Comparison of ENCODE assay signal across 1 cellular context in the genomic region with DNA sequence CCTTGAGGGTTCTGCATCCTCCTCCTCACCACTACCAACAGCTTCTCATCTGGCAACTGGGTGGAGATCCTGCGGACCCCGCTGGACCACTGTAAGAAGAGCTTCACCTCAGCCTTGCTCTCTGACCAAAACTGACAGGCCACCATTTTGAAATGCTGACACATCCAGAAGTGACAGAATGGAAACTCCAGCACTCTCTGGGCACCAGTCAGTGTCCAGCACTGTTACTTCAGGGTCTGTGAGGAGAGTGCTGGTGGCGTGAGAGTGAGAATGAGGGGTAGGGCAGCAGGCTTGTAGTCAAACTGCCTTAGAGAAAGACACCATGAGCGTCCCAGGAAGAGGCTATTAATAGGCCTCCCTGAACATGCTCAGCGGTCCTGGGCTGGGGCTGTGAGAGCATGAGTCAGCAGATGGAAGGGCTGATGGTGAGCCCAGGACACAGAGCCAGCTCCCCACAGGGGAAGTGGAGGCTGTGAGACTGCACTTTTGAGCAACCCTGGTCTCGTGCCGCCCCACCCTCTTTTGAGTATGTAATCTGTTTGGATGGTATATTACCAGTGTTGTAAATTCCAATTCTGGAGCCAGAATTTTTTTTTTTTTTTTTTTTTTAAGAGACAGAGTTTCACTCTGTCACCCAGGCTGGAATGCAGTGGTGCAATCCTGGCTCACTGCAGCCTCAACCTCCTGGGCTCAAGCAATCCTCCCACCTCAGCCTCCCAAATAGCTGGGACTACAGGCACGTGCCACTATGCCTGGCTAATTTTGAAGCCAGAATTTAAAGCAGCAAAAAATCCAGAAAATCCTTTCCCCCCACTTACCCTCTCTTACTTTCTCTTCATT.
TF ChIP-seq lines count a peak whose summit lies in the region.

No MANE protein-coding gene starts in this region.

TF ChIP-seq in A549, 52 proteins besides CTCF, POLR2A, EP300 and RAD21 (continued from another document):
- TF ChIP-seq CEBPB (IDR thresholded peaks at IDR 0.05), result peak; percentile 35 to 47; a peak in 2 of 4 replicates
- TF ChIP-seq MAFK (IDR thresholded peaks at IDR 0.05; ENCODE audit: partially characterized antibody), result peak; percentile 92
- no peak for TF ChIP-seq KDM1A (IDR thresholded peaks at IDR 0.05; ENCODE audit: low read depth)
- TF ChIP-seq BHLHE40 (IDR thresholded peaks at IDR 0.05; ENCODE audit: low read depth, low read length), result peak; percentile 78
- peak; percentile 46 for TF ChIP-seq NFE2L2 (conservative IDR thresholded peaks at IDR 0.05; ENCODE audit: low read length)
- TF ChIP-seq SMC3 (IDR thresholded peaks at IDR 0.05), result no peak
- TF ChIP-seq JUNB (IDR thresholded peaks at IDR 0.05), result no peak
- TF ChIP-seq KDM5A (IDR thresholded peaks at IDR 0.05), result no peak
- TF ChIP-seq RARB (CRISPR knock-in tag; IDR thresholded peaks at IDR 0.05), result no peak
- TF ChIP-seq, protein P1, sequence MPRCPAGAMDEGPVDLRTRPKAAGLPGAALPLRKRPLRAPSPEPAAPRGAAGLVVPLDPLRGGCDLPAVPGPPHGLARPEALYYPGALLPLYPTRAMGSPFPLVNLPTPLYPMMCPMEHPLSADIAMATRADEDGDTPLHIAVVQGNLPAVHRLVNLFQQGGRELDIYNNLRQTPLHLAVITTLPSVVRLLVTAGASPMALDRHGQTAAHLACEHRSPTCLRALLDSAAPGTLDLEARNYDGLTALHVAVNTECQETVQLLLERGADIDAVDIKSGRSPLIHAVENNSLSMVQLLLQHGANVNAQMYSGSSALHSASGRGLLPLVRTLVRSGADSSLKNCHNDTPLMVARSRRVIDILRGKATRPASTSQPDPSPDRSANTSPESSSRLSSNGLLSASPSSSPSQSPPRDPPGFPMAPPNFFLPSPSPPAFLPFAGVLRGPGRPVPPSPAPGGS (IDR thresholded peaks at IDR 0.05), result no peak
- no peak for TF ChIP-seq CBX2 (IDR thresholded peaks at IDR 0.05; ENCODE audit: borderline replicate concordance, low read depth)
